ENCODE assay signal across 8 cellular contexts in genomic region chr11:61815790-61816735, GRCh38. TPM values are rescaled to one million over a fixed set of nuclear protein-coding genes. Genes with fewer than 3 reads are reported as not detected.
DNase-seq lines count a peak whose midpoint lies in the region; ATAC-seq, FAIRE-seq and TF ChIP-seq lines count a peak whose summit lies in the region.

No MANE protein-coding gene starts in this region.

- H3K4me1 Mint-ChIP-seq in CD8-positive, alpha-beta T cell (ENCODE audit: low read depth): peaks cover 17% of the 10 kb centered on the region
- H3K4me1 Mint-ChIP-seq in neural progenitor cell: peaks cover 25% of the 10 kb centered on the region

- BruUV-seq in PC-9 (replicated peaks; lab: Mats Ljungman, UMichigan): no TSS peak

- H4K20me1 ChIP-seq in PC-9 (ENCODE audit: insufficient read depth) (no peaks in the 10 kb centered on the region), neural progenitor cell (ENCODE audit: low read depth) (peaks cover 4% of the 10 kb centered on the region)

- peak overlapping the region; percentile 94 for H3K4me3 Mint-ChIP-seq in CD8-positive, alpha-beta T cell
- peak overlapping the region; percentile 95 for H3K4me3 Mint-ChIP-seq in neural progenitor cell

- H3F3A ChIP-seq in PC-9 (ENCODE audit: insufficient read depth, low read depth) (peaks cover 65% of the 10 kb centered on the region), neural progenitor cell (ENCODE audit: low read depth) (peaks cover 46% of the 10 kb centered on the region)

- H3K27me3 Mint-ChIP-seq in CD8-positive, alpha-beta T cell (ENCODE audit: low read depth): no peaks in the 10 kb centered on the region
- peaks cover 2% of the 10 kb centered on the region for H3K27me3 Mint-ChIP-seq in neural progenitor cell (ENCODE audit: insufficient read depth, low read depth)

- peak overlapping the region; percentile 57 for H3K4me3 ChIP-seq in CD8-positive, alpha-beta T cell (ENCODE audit: low read depth, low read length)
- peak overlapping the region; percentile 52 for H3K4me3 ChIP-seq in HL-60 (replicated peaks; ENCODE audit: insufficient read depth, low read length)
- peak overlapping the region; percentile 95 for H3K4me3 ChIP-seq in PC-9
- peak overlapping the region; percentile 67 for H3K4me3 ChIP-seq in neural progenitor cell
- H3K4me3 ChIP-seq in urinary bladder (ENCODE audit: low read depth, low read length): peak overlapping the region; percentile 61

- H3K36me3 ChIP-seq in CD8-positive, alpha-beta T cell (ENCODE audit: insufficient read depth, low read length): no peaks in the 10 kb centered on the region
- H3K36me3 ChIP-seq in PC-9 (ENCODE audit: low read depth) (peaks cover 19% of the 10 kb centered on the region), neural progenitor cell (no peaks in the 10 kb centered on the region), urinary bladder (ENCODE audit: insufficient read depth) (no peaks in the 10 kb centered on the region)

- intact Hi-C loops in CD8-positive, alpha-beta T cell (cut with DNase I, micrococcal nuclease): loop anchor here (1.0 to 5.0 kb wide), 3 partner anchors 19 to 76 kb away; partner anchors contain the start of genes FEN1 (in 2 of the 2), TMEM258 (in 2 of the 2) and FADS3 (in 1 of the 2)
- intact Hi-C loops in PC-9 (cut with micrococcal nuclease; ENCODE audit: unreplicated experiment): loop anchor here (1.0 kb wide), 2 partner anchors 75 to 151 kb away; partner anchors contain the start of genes FADS3 and FTH1

- peak overlapping the region; percentile 71 for H3K27ac Mint-ChIP-seq in CD8-positive, alpha-beta T cell
- H3K27ac Mint-ChIP-seq in neural progenitor cell: peak overlapping the region; percentile 99

- H3K79me2 ChIP-seq in PC-9 (ENCODE audit: low read depth) (peaks cover 31% of the 10 kb centered on the region), neural progenitor cell (ENCODE audit: low read depth) (peaks cover 82% of the 10 kb centered on the region)

- H3K4me1 ChIP-seq in CD8-positive, alpha-beta T cell (ENCODE audit: insufficient read depth, low read length): peaks cover 12% of the 10 kb centered on the region
- H3K4me1 ChIP-seq in PC-9 (replicated peaks; ENCODE audit: insufficient read depth): peaks cover 37% of the 10 kb centered on the region
- peaks cover 15% of the 10 kb centered on the region for H3K4me1 ChIP-seq in neural progenitor cell
- no peaks in the 10 kb centered on the region for H3K4me1 ChIP-seq in urinary bladder (ENCODE audit: insufficient read depth)

- H3K4me2 ChIP-seq in PC-9: peak overlapping the region; percentile 75
- H3K4me2 ChIP-seq in neural progenitor cell: peak overlapping the region; percentile 78

- H2AFZ ChIP-seq in PC-9: peak overlapping the region; percentile 89
- H2AFZ ChIP-seq in neural progenitor cell (replicated peaks): no peak overlapping the region

- TF ChIP-seq CTCF in CD8-positive, alpha-beta T cell (IDR thresholded peaks at IDR 0.05): no peak
- no peak for TF ChIP-seq CTCF in HL-60 (IDR thresholded peaks at IDR 0.05; ENCODE audit: insufficient read depth, low read length)
- no peak; the same call in 1 of the 2 replicates for TF ChIP-seq CTCF in PC-9 (conservative IDR thresholded peaks at IDR 0.05)
- TF ChIP-seq CTCF in neural progenitor cell (IDR thresholded peaks at IDR 0.05): no peak

- ATAC-seq in CD8-positive, alpha-beta T cell: peak; percentile 81
- peak; percentile 42 for ATAC-seq in GM19395 (IDR thresholded peaks at IDR 0.05; ENCODE audit: unreplicated experiment)

- POLR2A ChIA-PET in CD8-positive, alpha-beta T cell (lab: Charles Lee): interaction anchor here (0.7 to 4.5 kb wide), 8 partner anchors 9 to 290 kb away, joined by 3 to 20 read pairs (median 8); partner anchors contain the start of genes FADS2 and FTH1
- POLR2A ChIA-PET in PC-9 (lab: Charles Lee; ENCODE audit: unreplicated experiment): interaction anchor here (0.6 kb wide), 4 partner anchors 22 to 955 kb away, joined by 4 to 5 read pairs (median 4); partner anchors contain the start of gene TAF6L

- H3K9me2 ChIP-seq in PC-9 (ENCODE audit: insufficient read depth): no peaks in the 10 kb centered on the region

- no peaks in the 10 kb centered on the region for H3K9me3 ChIP-seq in CD8-positive, alpha-beta T cell (ENCODE audit: low read length)
- H3K9me3 ChIP-seq in PC-9 (ENCODE audit: insufficient read depth, low read depth) (no peaks in the 10 kb centered on the region), neural progenitor cell (ENCODE audit: low read depth) (no peaks in the 10 kb centered on the region)

- H3K36me3 Mint-ChIP-seq in CD8-positive, alpha-beta T cell: no peaks in the 10 kb centered on the region
- peaks cover 28% of the 10 kb centered on the region for H3K36me3 Mint-ChIP-seq in neural progenitor cell

- peak overlapping the region; percentile 69 for H3K9ac ChIP-seq in neural progenitor cell

- peak overlapping the region; percentile 27 for H3K27ac ChIP-seq in CD8-positive, alpha-beta T cell (ENCODE audit: low read depth, low read length)
- no peak overlapping the region for H3K27ac ChIP-seq in HL-60 (replicated peaks)
- peak overlapping the region; percentile 80 for H3K27ac ChIP-seq in PC-9
- H3K27ac ChIP-seq in neural progenitor cell: peak overlapping the region; percentile 95
- H3K27ac ChIP-seq in urinary bladder (ENCODE audit: low read depth): peak overlapping the region; percentile 89

- DNase-seq in CD8-positive, alpha-beta T cell: peak in 6 of 7 experiments; percentile 33 to 76 (median 60)
- DNase-seq in HL-60 (ENCODE audit: low read depth in 1 of 2, low spot score in 1 of 2) (peak in 1 of 2 experiments; percentile 55), PC-9 (peak; percentile 75 to 78), frontal cortex (ENCODE audit: low spot score in 2 of 2) (peak; percentile 55 to 67), neural progenitor cell (ENCODE audit: low spot score) (peak; percentile 84)
- peak; percentile 63 for DNase-seq in activated naive CD4-positive, alpha-beta T cell treated with Interleukin-2 at 50 U/mL for 16 hours

- no peaks in the 10 kb centered on the region for H3K27me3 ChIP-seq in CD8-positive, alpha-beta T cell (ENCODE audit: insufficient read depth, low read length)
- H3K27me3 ChIP-seq in HL-60 (ENCODE audit: insufficient read depth, poor library complexity, severe bottlenecking) (peaks cover 33% of the 10 kb centered on the region), PC-9 (ENCODE audit: insufficient read depth, low read depth) (no peaks in the 10 kb centered on the region), neural progenitor cell (no peaks in the 10 kb centered on the region)

- no peak for FAIRE-seq in frontal cortex (lab: Jason Lieb, UNC)

- H3K9me3 Mint-ChIP-seq in CD8-positive, alpha-beta T cell: no peaks in the 10 kb centered on the region
- peaks cover 7% of the 10 kb centered on the region for H3K9me3 Mint-ChIP-seq in neural progenitor cell

- under 1% methylated on average over 69 of the region's 69 CpGs for WGBS in urinary bladder

- CTCF ChIA-PET in CD8-positive, alpha-beta T cell (lab: Charles Lee): interaction anchor here (1.1 to 5.4 kb wide), 7 partner anchors 13 to 727 kb away, joined by 3 to 68 read pairs (median 6); partner anchors contain the start of gene FADS2
- CTCF ChIA-PET in PC-9 (lab: Charles Lee): interaction anchor here (2.1 kb wide), 1 partner anchor 19 kb away, joined by 13 read pairs; no protein-coding TSS in a partner anchor

RNA-seq across cellular contexts. Expression of gene FADS1, which starts 0.7 kb away (rescaled TPM):
- 1 to 10 TPM; 3.1 TPM for total RNA-seq in CD8-positive, alpha-beta T cell
- 114 and 150 TPM in 2 replicates for total RNA-seq in PC-9 (2021)
- 81.9 TPM for total RNA-seq in frontal cortex
- total RNA-seq in neural progenitor cell (ENCODE audit: low replicate concordance): 163 and 184 TPM in 2 replicates
- 68.7 TPM for total RNA-seq in urinary bladder
- polyA plus RNA-seq in urinary bladder: 18.0 TPM

RNA-seq across cellular contexts. Expression of gene FADS2, which starts 12.0 kb away (rescaled TPM):
- total RNA-seq in CD8-positive, alpha-beta T cell: under 1 TPM; 0.31 to 0.52 TPM
- total RNA-seq in PC-9 (2021) (223 and 514 TPM in 2 replicates), frontal cortex (121 TPM), neural progenitor cell (ENCODE audit: low replicate concordance) (233 and 407 TPM in 2 replicates), urinary bladder (75.1 TPM)
- polyA plus RNA-seq in urinary bladder: 33.3 TPM

RNA-seq across cellular contexts. Expression of gene FEN1, which starts 23.4 kb away (rescaled TPM):
- 10 to 100 TPM; 12.9 to 15.2 TPM for total RNA-seq in CD8-positive, alpha-beta T cell
- total RNA-seq in PC-9 (2021) (56.5 and 60.9 TPM in 2 replicates), frontal cortex (15.9 TPM), neural progenitor cell (ENCODE audit: low replicate concordance) (51.8 and 68.9 TPM in 2 replicates), urinary bladder (13.1 TPM)
- 9.6 TPM for polyA plus RNA-seq in urinary bladder

RNA-seq across cellular contexts. Expression of gene TMEM258, which starts 23.7 kb away (rescaled TPM):
- total RNA-seq in CD8-positive, alpha-beta T cell: 10 to 100 TPM; 48.1 to 53.9 TPM
- total RNA-seq in PC-9 (2021) (141 and 217 TPM in 2 replicates), frontal cortex (62.4 TPM), neural progenitor cell (ENCODE audit: low replicate concordance) (71.4 and 98.9 TPM in 2 replicates), urinary bladder (86.6 TPM)
- polyA plus RNA-seq in urinary bladder: 153 TPM

Comparison
In these comparisons a context has a peak if more than half of its experiments do, and no peak if none do; other contexts are left out.
1. RNA of gene FADS1, which starts 0.7 kb away (total RNA-seq): 163 to 184 TPM in neural progenitor cell, 114 to 150 TPM in PC-9, 81.9 TPM in frontal cortex (single experiment) and 68.7 TPM in urinary bladder (single experiment); 3.1 TPM in CD8-positive, alpha-beta T cell; every median in the first group is over 10 times any median in the second.
2. RNA of gene FADS2, which starts 12.0 kb away (total RNA-seq): 223 to 514 TPM in PC-9, 233 to 407 TPM in neural progenitor cell, 121 TPM in frontal cortex (single experiment) and 75.1 TPM in urinary bladder (single experiment); 0.31 to 0.52 TPM in CD8-positive, alpha-beta T cell; every median in the first group is over 10 times any median in the second.
3. Peak in every context shown above with its lines, with median percentiles within 50 percentile points of each other: H3K4me3 ChIP-seq.